In the genomic region with DNA sequence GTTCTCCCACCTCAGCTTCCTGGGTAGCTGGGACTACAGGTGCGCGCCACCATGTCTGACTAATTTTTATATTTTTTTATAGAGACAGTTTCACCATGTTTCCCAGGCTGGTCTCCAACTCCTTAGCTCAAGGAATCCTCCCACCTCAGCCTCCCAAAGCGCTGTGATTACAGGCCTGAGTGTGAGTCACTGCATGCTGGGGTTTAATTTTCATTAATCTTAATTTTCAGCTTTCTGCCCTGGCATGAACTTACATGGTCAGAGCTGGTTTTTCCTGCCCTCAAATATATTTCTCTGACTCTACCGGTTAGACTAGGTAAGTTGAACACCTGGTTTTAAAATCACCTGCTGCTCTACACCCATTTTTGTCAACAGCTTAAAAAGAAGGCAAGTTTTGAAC, we compare ENCODE assay signal across 13 cellular contexts. TPM values are rescaled to one million over a fixed set of nuclear protein-coding genes. Genes with fewer than 3 reads are reported as not detected.
DNase-seq lines count a peak whose midpoint lies in the region; ATAC-seq and TF ChIP-seq lines count a peak whose summit lies in the region.
"Had no signal": no experiment of that assay in that cellular context is flagged by ENCODE, and none has a peak within 500 bp of the region (broad histone marks: within the 10 kb centered on the region; RNA-seq: fewer than 3 reads in every experiment).

No MANE protein-coding gene starts in this region.

- peaks cover 56% of the 10 kb centered on the region for H3K36me3 Mint-ChIP-seq in activated CD8-positive, alpha-beta memory T cell treated with anti-CD3 and anti-CD28 coated beads, Interleukin-2, amount 10 ng/mL, durations not matched to agents 7 days and 5 days

- WGBS in smooth muscle cell (ENCODE audit: low lambda C conversion rate), result 90% methylated on average over 4 of the region's 4 CpGs

- TF ChIP-seq CTCF in SU-DHL-6 (IDR thresholded peaks at IDR 0.05; ENCODE audit: insufficient read depth, low read length, poor library complexity, severe bottlenecking) (no peak), epithelial cell of esophagus (IDR thresholded peaks at IDR 0.05; ENCODE audit: insufficient read depth, low read depth, low read length, missing control alignments) (no peak), smooth muscle cell (IDR thresholded peaks at IDR 0.05; ENCODE audit: borderline replicate concordance, insufficient read depth, poor library complexity, severe bottlenecking) (no peak), colonic mucosa (IDR thresholded peaks at IDR 0.05) (no peak)

- peaks cover 81% of the 10 kb centered on the region for H3K79me2 ChIP-seq in SU-DHL-6 (ENCODE audit: insufficient read depth, low read length)
- H3K79me2 ChIP-seq in smooth muscle cell (ENCODE audit: low read depth), result peaks cover 81% of the 10 kb centered on the region

- DNase-seq in activated CD8-positive, alpha-beta memory T cell treated with anti-CD3 and anti-CD28 coated beads, Interleukin-2, amount 10 ng/mL, durations not matched to agents 7 days and 5 days, result no peak
- DNase-seq in activated CD8-positive, alpha-beta memory T cell treated with anti-CD3 and anti-CD28 coated beads, Interleukin-2, amount 50 U/mL, for 48 hours, result no peak
- DNase-seq in epithelial cell of esophagus (ENCODE audit: low read depth), result peak; percentile 86
- DNase-seq in smooth muscle cell (lab: John Stamatoyannopoulos, UW; ENCODE audit: unreplicated experiment), result no peak
- no peak for DNase-seq in DMS 273 treated with DMSO at 0.1 percent for 48 hours (lab: John Stamatoyannopoulos, UW)
- DNase-seq in colonic mucosa, result no peak
- DNase-seq: activated CD8-positive, alpha-beta memory T cell treated with anti-CD3 and anti-CD28 coated beads, Interleukin-2, amount 50 U/mL, for 4 hours; DMS79 treated with DMSO at 0.1 percent for 48 hours; NCI-H2081 treated with DMSO at 0.1 percent for 48 hours had no signal

- peaks cover 55% of the 10 kb centered on the region for H4K20me1 ChIP-seq in SU-DHL-6 (ENCODE audit: low read depth, low read length)
- peaks cover 76% of the 10 kb centered on the region for H4K20me1 ChIP-seq in smooth muscle cell (ENCODE audit: low read depth)

- H3K4me2 ChIP-seq in SU-DHL-6 (ENCODE audit: low read depth, low read length, poor library complexity, severe bottlenecking) (peak overlapping the region; percentile 72), smooth muscle cell (peak overlapping the region; percentile 88)

- H3K36me3 ChIP-seq in SU-DHL-6 (ENCODE audit: low read length) (peaks cover 31% of the 10 kb centered on the region), smooth muscle cell (ENCODE audit: low read depth) (peaks cover 17% of the 10 kb centered on the region), colonic mucosa (peaks cover 7% of the 10 kb centered on the region)

- CTCF ChIA-PET in activated CD8-positive, alpha-beta memory T cell treated with anti-CD3 and anti-CD28 coated beads, Interleukin-2, amount 10 ng/mL, durations not matched to agents 7 days and 5 days (lab: Charles Lee), result interaction anchor here (0.9 to 1.0 kb wide), 2 partner anchors 44 to 46 kb away, joined by 3 read pairs; no protein-coding TSS in a partner anchor

- H3K27me3 Mint-ChIP-seq in activated CD8-positive, alpha-beta memory T cell treated with anti-CD3 and anti-CD28 coated beads, Interleukin-2, amount 10 ng/mL, durations not matched to agents 7 days and 5 days, result no peaks in the 10 kb centered on the region

- H3K9me2 ChIP-seq in SU-DHL-6 (replicated peaks; ENCODE audit: insufficient read depth, low read length), result no peaks in the 10 kb centered on the region

- H3F3A ChIP-seq in SU-DHL-6 (ENCODE audit: insufficient read depth) (peaks cover 13% of the 10 kb centered on the region), smooth muscle cell (ENCODE audit: low read depth) (no peaks in the 10 kb centered on the region)

- H3K27ac Mint-ChIP-seq in activated CD8-positive, alpha-beta memory T cell treated with anti-CD3 and anti-CD28 coated beads, Interleukin-2, amount 10 ng/mL, durations not matched to agents 7 days and 5 days, result peak overlapping the region; percentile 69

- H3K27me3 ChIP-seq in SU-DHL-6 (ENCODE audit: low read length) (no peaks in the 10 kb centered on the region), smooth muscle cell (ENCODE audit: low read depth) (no peaks in the 10 kb centered on the region), colonic mucosa (no peaks in the 10 kb centered on the region)
- H3K27me3 ChIP-seq: breast epithelium had no signal

- H3K9ac ChIP-seq in SU-DHL-6 (ENCODE audit: low read length), result no peak overlapping the region
- H3K9ac ChIP-seq in smooth muscle cell (ENCODE audit: low read depth), result no peak overlapping the region
- no peak overlapping the region for H3K9ac ChIP-seq in colonic mucosa (ENCODE audit: low read depth in 2 of 2, low read length in 2 of 2)

- no peak overlapping the region for H3K4me3 ChIP-seq in SU-DHL-6 (ENCODE audit: insufficient read depth, low read length, poor library complexity, severe bottlenecking)
- H3K4me3 ChIP-seq in epithelial cell of esophagus (ENCODE audit: low read length), result peak overlapping the region; percentile 1
- no peak overlapping the region for H3K4me3 ChIP-seq in smooth muscle cell
- no peak overlapping the region for H3K4me3 ChIP-seq in colonic mucosa
- H3K4me3 ChIP-seq: breast epithelium had no signal

- H3K9me3 ChIP-seq in SU-DHL-6 (ENCODE audit: insufficient read depth, low read length) (no peaks in the 10 kb centered on the region), smooth muscle cell (replicated peaks; ENCODE audit: low read depth) (no peaks in the 10 kb centered on the region), colonic mucosa (no peaks in the 10 kb centered on the region)
- H3K9me3 ChIP-seq: breast epithelium had no signal

- no peak for ATAC-seq in activated CD8-positive, alpha-beta memory T cell treated with anti-CD3 and anti-CD28 coated beads, Interleukin-2, amount 10 ng/mL, durations not matched to agents 7 days and 5 days
- ATAC-seq in GM18909 (IDR thresholded peaks at IDR 0.05; ENCODE audit: poor library complexity, unreplicated experiment), result no peak
- ATAC-seq: sciatic nerve had no signal

- H2AFZ ChIP-seq in SU-DHL-6 (ENCODE audit: low read depth, low read length, severe bottlenecking) (no peak overlapping the region), smooth muscle cell (ENCODE audit: low read depth) (no peak overlapping the region)

- no peaks in the 10 kb centered on the region for H3K9me3 Mint-ChIP-seq in activated CD8-positive, alpha-beta memory T cell treated with anti-CD3 and anti-CD28 coated beads, Interleukin-2, amount 10 ng/mL, durations not matched to agents 7 days and 5 days (ENCODE audit: low read depth)

- no peak overlapping the region for H3K27ac ChIP-seq in SU-DHL-6 (ENCODE audit: low read depth, low read length)
- H3K27ac ChIP-seq in smooth muscle cell (ENCODE audit: low read depth), result peak overlapping the region; percentile 86
- H3K27ac ChIP-seq in colonic mucosa, result no peak overlapping the region

- peak overlapping the region; percentile 17 for H3K4me3 Mint-ChIP-seq in activated CD8-positive, alpha-beta memory T cell treated with anti-CD3 and anti-CD28 coated beads, Interleukin-2, amount 10 ng/mL, durations not matched to agents 7 days and 5 days

- intact Hi-C loops in colonic mucosa (cut with DNase I), result loop anchor here (10.0 kb wide), 1 partner anchor 161 kb away; no protein-coding TSS in a partner anchor

- H3K4me1 Mint-ChIP-seq in activated CD8-positive, alpha-beta memory T cell treated with anti-CD3 and anti-CD28 coated beads, Interleukin-2, amount 10 ng/mL, durations not matched to agents 7 days and 5 days, result peaks cover 57% of the 10 kb centered on the region

- H3K4me1 ChIP-seq in smooth muscle cell (ENCODE audit: low read depth) (peaks cover 19% of the 10 kb centered on the region), colonic mucosa (peaks cover 8% of the 10 kb centered on the region)

RNA-seq across cellular contexts. Expression of a gene that starts 3.1 kb away (rescaled TPM):
- 10 to 100 TPM; 80.7 to 84.3 TPM for total RNA-seq in activated CD8-positive, alpha-beta memory T cell treated with anti-CD3 and anti-CD28 coated beads, Interleukin-2, amount 10 ng/mL, durations not matched to agents 7 days and 5 days
- 235 and 280 TPM in 2 replicates for total RNA-seq in smooth muscle cell
- polyA plus RNA-seq in smooth muscle cell, result 97.1 and 110 TPM in 2 replicates
- total RNA-seq in colonic mucosa, result 10 to 100 TPM; 39.8 to 75.1 TPM
